8 cellular contexts compared by ENCODE assay signal in the genomic region with DNA sequence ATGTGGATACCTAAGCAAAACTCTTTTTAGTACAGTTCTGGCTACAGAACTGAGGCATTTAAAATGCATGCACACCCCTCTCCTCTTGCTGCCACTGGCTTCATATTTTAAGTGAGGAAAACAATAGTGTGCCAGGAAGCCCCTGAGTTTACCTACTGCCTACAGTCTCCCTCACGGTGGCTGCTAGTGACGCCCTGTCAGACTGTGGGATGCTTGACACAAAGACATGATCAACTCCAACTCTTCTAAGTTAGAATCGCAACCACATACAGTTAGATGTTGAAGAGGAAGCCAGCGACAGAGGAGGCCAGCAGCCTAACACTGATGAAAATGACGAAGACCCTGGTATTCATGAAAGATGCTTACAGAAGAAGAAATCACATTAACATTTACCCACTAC. TPM values are rescaled to one million over a fixed set of nuclear protein-coding genes. Genes with fewer than 3 reads are reported as not detected.
DNase-seq lines count a peak whose midpoint lies in the region; ATAC-seq, FAIRE-seq and TF ChIP-seq lines count a peak whose summit lies in the region.

No MANE protein-coding gene starts in this region.

- no TSS peak for BruUV-seq in K562 (replicated peaks; lab: Mats Ljungman, UMichigan)

- H3K27ac ChIP-seq in K562 (ENCODE audit: extremely low read depth, low read depth, low read length): peak overlapping the region; percentile 18; the same call in 1 of the 3 replicates
- H3K27ac ChIP-seq in mesodermal cell (ENCODE audit: low read depth, low read length, severe bottlenecking): no peak overlapping the region

- H3K36me3 ChIP-seq in K562 (ENCODE audit: control insufficient read depth, insufficient read depth, low read length) (peaks cover 38% of the 10 kb centered on the region; the same call in 2 of the 3 replicates), mesodermal cell (ENCODE audit: control insufficient read depth, insufficient read depth, low read length) (peaks cover 42% of the 10 kb centered on the region)

- peak overlapping the region; percentile 97 for H3K4me2 ChIP-seq in K562 (ENCODE audit: insufficient read depth, low read length)

- no peak for TF ChIP-seq CTCF in K562 (IDR thresholded peaks at IDR 0.05 in 2 of 3, conservative IDR thresholded peaks at IDR 0.05 in 1 of 3; ENCODE audit: insufficient read depth in 2 of 3, low read depth in 1 of 3, low read length in 3 of 3)

- POLR2A ChIA-PET in K562 (lab: Yijun Ruan, JAX): interaction anchor here (3.8 kb wide), 1 partner anchor 11 kb away, joined by 17 read pairs; no protein-coding TSS in a partner anchor

- peaks cover 32% of the 10 kb centered on the region for H3K36me3 Mint-ChIP-seq in stimulated activated naive CD8-positive, alpha-beta T cell treated with anti-CD3 and anti-CD28 coated beads, Interleukin-15, Interleukin-2, amounts not matched to agents 100 ng/mL and 50 ng/mL, for 24 hours (ENCODE audit: low read depth)

- H4K20me1 ChIP-seq in K562 (replicated peaks; ENCODE audit: control insufficient read depth, insufficient read depth, low read length): peaks cover 35% of the 10 kb centered on the region

- H3K27me3 ChIP-seq in K562 (ENCODE audit: control insufficient read depth in 2 of 2, insufficient read depth in 2 of 2, low read length in 2 of 2): peaks cover 0 to 2% of the 10 kb centered on the region in 2 experiments; a peak in 1 of 5 replicates

- no peak for TF ChIP-seq POLR2A in K562 (conservative IDR thresholded peaks at IDR 0.05)

- TF ChIP-seq EP300 in K562 (IDR thresholded peaks at IDR 0.05; ENCODE audit: low read length): no peak

- intact Hi-C loops in K562 (cut with micrococcal nuclease): no loop called here

- FAIRE-seq in K562 (lab: Jason Lieb, UNC): peak; percentile 37

- no peaks in the 10 kb centered on the region for H3K27me3 Mint-ChIP-seq in stimulated activated naive CD8-positive, alpha-beta T cell treated with anti-CD3 and anti-CD28 coated beads, Interleukin-15, Interleukin-2, amounts not matched to agents 100 ng/mL and 50 ng/mL, for 24 hours

- no peaks in the 10 kb centered on the region for H3K9me1 ChIP-seq in K562 (ENCODE audit: control insufficient read depth, insufficient read depth, low read length)

- no peak for TF ChIP-seq RAD21 in K562 (CRISPR knock-in tag; conservative IDR thresholded peaks at IDR 0.05 in 1 of 2, IDR thresholded peaks at IDR 0.05 in 1 of 2)

- CTCF ChIA-PET in K562 (lab: Yijun Ruan, JAX; ENCODE audit: low intra/inter-chr PET ratio): no interaction called here

- peaks cover 58% of the 10 kb centered on the region for H3K79me2 ChIP-seq in K562 (ENCODE audit: control insufficient read depth, insufficient read depth, low read length)

- H3K9me3 ChIP-seq in K562 (replicated peaks; ENCODE audit: control insufficient read depth, insufficient read depth, low read depth, low read length) (no peaks in the 10 kb centered on the region), mesodermal cell (ENCODE audit: control insufficient read depth, low read length) (no peaks in the 10 kb centered on the region)

- H2AFZ ChIP-seq in K562 (ENCODE audit: low read depth, low read length): no peak overlapping the region

- H3K4me1 ChIP-seq in K562 (replicated peaks in 1 of 2; ENCODE audit: control insufficient read depth in 2 of 2, insufficient read depth in 2 of 2, low read length in 2 of 2) (peaks cover 17 to 35% of the 10 kb centered on the region in 2 experiments), mesodermal cell (ENCODE audit: control insufficient read depth, insufficient read depth, low read length, poor library complexity, severe bottlenecking) (peaks cover 5% of the 10 kb centered on the region)

- H3K9ac ChIP-seq in K562 (ENCODE audit: insufficient read depth in 1 of 2, low read depth in 2 of 2, low read length in 2 of 2): peak overlapping the region; percentile 79 to 98; a peak in 3 of 4 replicates

- H3K27ac Mint-ChIP-seq in stimulated activated naive CD8-positive, alpha-beta T cell treated with anti-CD3 and anti-CD28 coated beads, Interleukin-15, Interleukin-2, amounts not matched to agents 100 ng/mL and 50 ng/mL, for 24 hours: peak overlapping the region; percentile 88

- ATAC-seq in stimulated activated naive CD8-positive, alpha-beta T cell treated with anti-CD3 and anti-CD28 coated beads, Interleukin-15, Interleukin-2, amounts not matched to agents 100 U/mL and 50 U/mL, for 24 hours: no peak
- ATAC-seq in K562 (no peak), HG02840 (IDR thresholded peaks at IDR 0.05; ENCODE audit: low FRiP score, unreplicated experiment) (no peak)

- peaks cover 41% of the 10 kb centered on the region for H3K4me1 Mint-ChIP-seq in stimulated activated naive CD8-positive, alpha-beta T cell treated with anti-CD3 and anti-CD28 coated beads, Interleukin-15, Interleukin-2, amounts not matched to agents 100 ng/mL and 50 ng/mL, for 24 hours (ENCODE audit: low read depth)

- peak overlapping the region; percentile 97 for H3K4me3 ChIP-seq in K562
- peak overlapping the region; percentile 91 for H3K4me3 ChIP-seq in mesodermal cell (ENCODE audit: extremely low read depth, insufficient read depth, low read length, poor library complexity, severe bottlenecking)

- DNase-seq in stimulated activated naive CD8-positive, alpha-beta T cell treated with anti-CD3 and anti-CD28 coated beads, Interleukin-15, Interleukin-2, amounts not matched to agents 100 U/mL and 50 U/mL, for 24 hours: no peak
- DNase-seq in K562 (ENCODE audit: extremely low read depth in 1 of 4, low spot score in 3 of 4) (no peak), iPS-NIHi11 (ENCODE audit: low spot score) (no peak), HPDE6-E6E7 (ENCODE audit: extremely low spot score) (no peak), NCI-H2081 treated with DMSO at 0.1 percent for 48 hours (lab: John Stamatoyannopoulos, UW) (no peak)

- H3K9me3 Mint-ChIP-seq in stimulated activated naive CD8-positive, alpha-beta T cell treated with anti-CD3 and anti-CD28 coated beads, Interleukin-15, Interleukin-2, amounts not matched to agents 100 ng/mL and 50 ng/mL, for 24 hours: no peaks in the 10 kb centered on the region

- in situ Hi-C loops in K562 (cut with MboI): no loop called here

- 8% methylated on average over 5 of the region's 5 CpGs for WGBS in K562 (ENCODE audit: insufficient coverage, low coverage, missing lambda C conversion rate)
- WGBS in mesodermal cell (ENCODE audit: insufficient coverage in 2 of 2), 2 experiments: 80% methylated on average over 1 of the region's 5 CpGs; no CpG with 5 or more reads in 1 of the 2 experiments

- H3K4me3 Mint-ChIP-seq in stimulated activated naive CD8-positive, alpha-beta T cell treated with anti-CD3 and anti-CD28 coated beads, Interleukin-15, Interleukin-2, amounts not matched to agents 100 ng/mL and 50 ng/mL, for 24 hours: peak overlapping the region; percentile 94

TF ChIP-seq in K562, 482 proteins besides CTCF, POLR2A, EP300 and RAD21 (continues in another document):
- no peak for TF ChIP-seq CEBPG (CRISPR knock-in tag; IDR thresholded peaks at IDR 0.05)
- TF ChIP-seq CEBPG (tag; conservative IDR thresholded peaks at IDR 0.05 in 1 of 2, IDR thresholded peaks at IDR 0.05 in 1 of 2): no peak
- TF ChIP-seq, protein P1, sequence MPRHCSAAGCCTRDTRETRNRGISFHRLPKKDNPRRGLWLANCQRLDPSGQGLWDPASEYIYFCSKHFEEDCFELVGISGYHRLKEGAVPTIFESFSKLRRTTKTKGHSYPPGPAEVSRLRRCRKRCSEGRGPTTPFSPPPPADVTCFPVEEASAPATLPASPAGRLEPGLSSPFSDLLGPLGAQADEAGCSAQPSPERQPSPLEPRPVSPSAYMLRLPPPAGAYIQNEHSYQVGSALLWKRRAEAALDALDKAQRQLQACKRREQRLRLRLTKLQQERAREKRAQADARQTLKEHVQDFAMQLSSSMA (CRISPR knock-in tag; IDR thresholded peaks at IDR 0.05): no peak

RNA-seq across cellular contexts. Expression of a gene that starts 1.3 kb away (rescaled TPM):
- 131 and 191 TPM in 2 replicates for total RNA-seq in K562 (2011; cell fraction: chromatin; rRNA removed; ENCODE audit: low replicate concordance)
- total RNA-seq in K562 (2011; cell fraction: nucleolus; rRNA removed): 87.9 and 99.6 TPM in 2 replicates
- 87.4 and 93.4 TPM in 2 replicates for total RNA-seq in K562 (2011; cell fraction: nucleoplasm; rRNA removed)
- total RNA-seq in K562 (2014; rRNA removed) (17.1 and 20.1 TPM in 2 replicates), K562 (2014; rRNA removed; fragmentation: Illumina TruSeq; extraction: Trizol) (9.1 and 9.3 TPM in 2 replicates), K562 (2015; rRNA removed; fragmentation: Illumina TruSeq; extraction: Trizol) (8.7 and 11.1 TPM in 2 replicates), K562 (2021) (56.1 and 62.8 TPM in 2 replicates)
- polyA plus RNA-seq in K562 (2011; rRNA removed) (14.0 and 25.1 TPM in 2 replicates), K562 (2014; fragmentation: Illumina TruSeq; extraction: Trizol) (44.6 and 47.6 TPM in 2 replicates), K562 (2014; fragmentation: Nextera tagmentation; extraction: Ambion mirVana) (10 to 100 TPM in 1 of 2 experiments, 1 to 10 TPM in 1; 8.3 to 12.0 TPM), K562 (2014; rRNA removed) (30.9 and 32.2 TPM in 2 replicates)
- 14.1 and 19.3 TPM in 2 replicates for polyA plus RNA-seq in K562 (2011; cell fraction: cytosol; rRNA removed)
- 83.4 and 92.4 TPM in 2 replicates for polyA plus RNA-seq in K562 (2011; cell fraction: nucleus; rRNA removed)
- polyA plus RNA-seq in K562 (2012): 40.9 and 50.7 TPM in 2 replicates
- 9.3 and 13.0 TPM in 2 replicates for polyA minus RNA-seq in K562 (2011; rRNA and poly(A)+ RNA removed)
- 32.1 and 45.6 TPM in 2 replicates for polyA minus RNA-seq in K562 (2011; cell fraction: cytosol; rRNA and poly(A)+ RNA removed)
- 19.7 and 31.5 TPM in 2 replicates for polyA minus RNA-seq in K562 (2011; cell fraction: nucleus; rRNA and poly(A)+ RNA removed)
- 55.1 TPM for polyA plus RNA-seq in mesodermal cell (2013, experiment 1 of 2)
- polyA plus RNA-seq in mesodermal cell (2013, experiment 2 of 2): 44.5 TPM

RNA-seq across cellular contexts. Expression of a gene that starts 41.9 kb away (rescaled TPM):
- total RNA-seq in K562 (2011; cell fraction: chromatin; rRNA removed; ENCODE audit: low replicate concordance): 37.0 and 74.1 TPM in 2 replicates
- total RNA-seq in K562 (2011; cell fraction: nucleolus; rRNA removed): 37.7 and 43.0 TPM in 2 replicates
- 29.3 and 32.3 TPM in 2 replicates for total RNA-seq in K562 (2011; cell fraction: nucleoplasm; rRNA removed)
- total RNA-seq in K562 (2014; rRNA removed) (8.8 and 11.1 TPM in 2 replicates), K562 (2014; rRNA removed; fragmentation: Illumina TruSeq; extraction: Trizol) (2.5 and 2.9 TPM in 2 replicates), K562 (2015; rRNA removed; fragmentation: Illumina TruSeq; extraction: Trizol) (5.4 and 5.7 TPM in 2 replicates), K562 (2021) (16.3 and 17.4 TPM in 2 replicates)
- polyA plus RNA-seq in K562 (2011; rRNA removed) (4.4 and 6.8 TPM in 2 replicates), K562 (2014; fragmentation: Illumina TruSeq; extraction: Trizol) (4.9 and 8.4 TPM in 2 replicates), K562 (2014; fragmentation: Nextera tagmentation; extraction: Ambion mirVana) (under 1 TPM; 0.38 to 0.56 TPM), K562 (2014; rRNA removed) (14.1 and 15.1 TPM in 2 replicates)
- 4.8 and 9.1 TPM in 2 replicates for polyA plus RNA-seq in K562 (2011; cell fraction: cytosol; rRNA removed)
- 52.4 and 74.6 TPM in 2 replicates for polyA plus RNA-seq in K562 (2011; cell fraction: nucleus; rRNA removed)
- 9.4 and 14.3 TPM in 2 replicates for polyA plus RNA-seq in K562 (2012)
- 1.9 and 2.4 TPM in 2 replicates for polyA minus RNA-seq in K562 (2011; rRNA and poly(A)+ RNA removed)
- 3.7 and 3.8 TPM in 2 replicates for polyA minus RNA-seq in K562 (2011; cell fraction: cytosol; rRNA and poly(A)+ RNA removed)
- polyA minus RNA-seq in K562 (2011; cell fraction: nucleus; rRNA and poly(A)+ RNA removed): 10.7 and 12.0 TPM in 2 replicates
- 16.7 TPM for polyA plus RNA-seq in mesodermal cell (2013, experiment 1 of 2)
- 12.6 TPM for polyA plus RNA-seq in mesodermal cell (2013, experiment 2 of 2)
